ENCODE assay signal across 8 cellular contexts in the genomic region with DNA sequence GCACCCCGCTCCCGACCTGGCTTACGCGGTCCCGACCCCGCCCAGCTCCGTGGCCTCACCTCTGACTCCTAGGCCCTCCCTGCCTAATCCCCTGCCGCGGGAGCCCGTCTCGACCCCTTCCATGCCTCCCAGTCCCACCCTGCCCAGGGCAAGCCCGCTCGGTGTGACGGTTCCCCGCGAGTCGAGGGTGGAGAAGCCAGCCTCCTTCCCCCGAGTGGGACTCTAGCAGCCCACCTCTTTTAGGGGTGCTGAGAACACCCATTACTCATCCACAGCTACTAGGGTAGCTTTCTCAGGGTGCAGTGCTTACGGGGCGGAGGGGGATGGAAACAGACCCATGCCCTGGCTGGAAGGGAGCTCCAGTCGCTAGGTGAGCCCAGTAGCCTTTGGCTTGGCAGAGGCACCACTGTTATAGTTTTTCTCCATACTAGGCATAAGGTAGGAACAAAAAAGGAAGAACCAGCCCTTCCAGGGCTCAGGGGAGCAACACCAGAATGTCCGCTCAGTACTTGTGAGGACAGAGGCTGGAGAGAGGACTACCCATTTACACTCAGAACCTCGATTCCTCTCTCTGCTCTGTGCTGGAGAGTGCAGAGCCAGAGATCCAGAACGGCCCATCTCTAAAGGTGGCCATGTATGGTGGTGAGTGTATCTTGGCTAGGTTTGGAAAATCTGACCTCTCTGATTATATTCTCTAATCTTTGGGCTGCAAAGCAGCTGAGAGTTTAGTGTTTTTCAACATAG. TPM values are rescaled to one million over a fixed set of nuclear protein-coding genes. Genes with fewer than 3 reads are reported as not detected.
A peak's percentile ranks its signal among the peaks of the same experiment; 100 is the strongest.
DNase-seq lines count a peak whose midpoint lies in the region; ATAC-seq and TF ChIP-seq lines count a peak whose summit lies in the region.

No MANE protein-coding gene starts in this region.

- TF ChIP-seq CTCF in AG10803 (conservative IDR thresholded peaks at IDR 0.05; ENCODE audit: low read length) (no peak), HEK293 (tag by site-specific recombination; IDR thresholded peaks at IDR 0.05) (no peak), fibroblast of villous mesenchyme (IDR thresholded peaks at IDR 0.05; ENCODE audit: insufficient read depth, low read depth, low read length) (no peak), neutrophil (IDR thresholded peaks at IDR 0.05) (no peak)

- H3K36me3 ChIP-seq in HEK293 (ENCODE audit: control insufficient read depth in 2 of 2, insufficient read depth in 1 of 2, low read length in 2 of 2), result peaks cover 10 to 44% of the 10 kb centered on the region in 2 experiments
- H3K36me3 ChIP-seq in neutrophil, result peaks cover 30% of the 10 kb centered on the region

- H3K4me1 Mint-ChIP-seq in activated CD8-positive, alpha-beta T cell treated with anti-CD3 and anti-CD28 coated beads, Interleukin-2, amount 10 ng/mL, durations not matched to agents 7 days and 5 days (ENCODE audit: low read depth), result peaks cover 20% of the 10 kb centered on the region

- peak overlapping the region; percentile 89 for H3K4me3 ChIP-seq in AG10803 (ENCODE audit: low read length)
- H3K4me3 ChIP-seq in HEK293 (ENCODE audit: low read depth, low read length), result peak overlapping the region; percentile 82
- peak overlapping the region; percentile 88 for H3K4me3 ChIP-seq in fibroblast of villous mesenchyme (ENCODE audit: low read depth, low read length)
- H3K4me3 ChIP-seq in neutrophil (ENCODE audit: low read depth in 1 of 2, low read length in 1 of 2), result peak overlapping the region; percentile 79 to 92

- H3K27me3 ChIP-seq in neutrophil, result peaks cover 7% of the 10 kb centered on the region

- no peak for ATAC-seq in activated CD8-positive, alpha-beta T cell treated with anti-CD3 and anti-CD28 coated beads, Interleukin-2, amount 10 ng/mL, durations not matched to agents 7 days and 5 days
- ATAC-seq in HG02759 (IDR thresholded peaks at IDR 0.05; ENCODE audit: unreplicated experiment) (no peak), HG02642 (IDR thresholded peaks at IDR 0.05; ENCODE audit: poor library complexity, unreplicated experiment) (no peak)

- CTCF ChIA-PET in HEK293 (lab: Yijun Ruan, JAX), result interaction anchor here (0.7 to 2.0 kb wide), 4 partner anchors 21 to 251 kb away, joined by 3 to 7 read pairs (median 3); no protein-coding TSS in a partner anchor
- CTCF ChIA-PET in activated CD8-positive, alpha-beta T cell treated with anti-CD3 and anti-CD28 coated beads, Interleukin-2, amount 10 ng/mL, durations not matched to agents 7 days and 5 days (lab: Charles Lee), result interaction anchor here (0.6 to 4.8 kb wide), 14 partner anchors 14 to 631 kb away, joined by 3 to 30 read pairs (median 6); a partner anchor contains a TSS

- H3K27ac ChIP-seq in HEK293 (ENCODE audit: extremely low read depth, low read depth, low read length) (peak overlapping the region; percentile 73; the same call in 1 of the 2 replicates), neutrophil (peak overlapping the region; percentile 52)

- H3K36me3 Mint-ChIP-seq in activated CD8-positive, alpha-beta T cell treated with anti-CD3 and anti-CD28 coated beads, Interleukin-2, amount 10 ng/mL, durations not matched to agents 7 days and 5 days (ENCODE audit: low read depth), result peaks cover 28% of the 10 kb centered on the region

- POLR2A ChIA-PET in HEK293 (lab: Yijun Ruan, JAX), result interaction anchor here (0.6 to 3.7 kb wide), 16 partner anchors 8 to 312 kb away, joined by 3 to 61 read pairs (median 7); a partner anchor contains a TSS
- POLR2A ChIA-PET in activated CD8-positive, alpha-beta T cell treated with anti-CD3 and anti-CD28 coated beads, Interleukin-2, amount 10 ng/mL, durations not matched to agents 7 days and 5 days (lab: Charles Lee), result interaction anchor here (0.6 to 9.3 kb wide), 11 partner anchors 9 to 266 kb away, joined by 3 to 128 read pairs (median 7); a partner anchor contains a TSS

- H3K4me1 ChIP-seq in HEK293 (ENCODE audit: control insufficient read depth, insufficient read depth, low read length) (peaks cover 4% of the 10 kb centered on the region), neutrophil (ENCODE audit: control insufficient read depth in 1 of 2, insufficient read depth in 1 of 2, low read depth in 1 of 2, low read length in 1 of 2) (peaks cover 21 to 26% of the 10 kb centered on the region in 2 experiments)

- H3K9me3 Mint-ChIP-seq in activated CD8-positive, alpha-beta T cell treated with anti-CD3 and anti-CD28 coated beads, Interleukin-2, amount 10 ng/mL, durations not matched to agents 7 days and 5 days (ENCODE audit: insufficient read depth), result no peaks in the 10 kb centered on the region

- no peaks in the 10 kb centered on the region for H3K9me3 ChIP-seq in HEK293 (ENCODE audit: control insufficient read depth, insufficient read depth, low read depth, low read length)
- no peaks in the 10 kb centered on the region for H3K9me3 ChIP-seq in neutrophil

- H3K4me3 Mint-ChIP-seq in activated CD8-positive, alpha-beta T cell treated with anti-CD3 and anti-CD28 coated beads, Interleukin-2, amount 10 ng/mL, durations not matched to agents 7 days and 5 days, result peak overlapping the region; percentile 81

- peaks cover 5% of the 10 kb centered on the region for H3K27me3 Mint-ChIP-seq in activated CD8-positive, alpha-beta T cell treated with anti-CD3 and anti-CD28 coated beads, Interleukin-2, amount 10 ng/mL, durations not matched to agents 7 days and 5 days (ENCODE audit: low read depth)

- peak overlapping the region; percentile 84 for H3K27ac Mint-ChIP-seq in activated CD8-positive, alpha-beta T cell treated with anti-CD3 and anti-CD28 coated beads, Interleukin-2, amount 10 ng/mL, durations not matched to agents 7 days and 5 days

- DNase-seq in AG10803 (ENCODE audit: low read depth) (no peak), fibroblast of villous mesenchyme (ENCODE audit: low read depth) (no peak), SKM-1 (lab: John Stamatoyannopoulos, UW; ENCODE audit: unreplicated experiment) (no peak)
- DNase-seq in activated CD8-positive, alpha-beta T cell treated with anti-CD3 and anti-CD28 coated beads, Interleukin-2, amount 10 ng/mL, durations not matched to agents 7 days and 5 days, result peak; percentile 49

TF ChIP-seq in HEK293, 187 proteins besides CTCF, POLR2A, EP300 and RAD21:
- TF ChIP-seq ZNF600 (tag by site-specific recombination; IDR thresholded peaks at IDR 0.05) (peak; percentile 85), ZNF837 (tag by site-specific recombination; IDR thresholded peaks at IDR 0.05) (no peak), ZNF433 (tag by site-specific recombination; IDR thresholded peaks at IDR 0.05; ENCODE audit: low read depth) (no peak), ZNF24 (tag by site-specific recombination; IDR thresholded peaks at IDR 0.05) (no peak), ZBTB48 (tag by site-specific recombination; IDR thresholded peaks at IDR 0.05) (no peak), SALL2 (tag by site-specific recombination; IDR thresholded peaks at IDR 0.05; ENCODE audit: borderline replicate concordance) (no peak), ZBTB17 (tag by site-specific recombination; IDR thresholded peaks at IDR 0.05) (peak; percentile 97)
- TF ChIP-seq, protein P1, sequence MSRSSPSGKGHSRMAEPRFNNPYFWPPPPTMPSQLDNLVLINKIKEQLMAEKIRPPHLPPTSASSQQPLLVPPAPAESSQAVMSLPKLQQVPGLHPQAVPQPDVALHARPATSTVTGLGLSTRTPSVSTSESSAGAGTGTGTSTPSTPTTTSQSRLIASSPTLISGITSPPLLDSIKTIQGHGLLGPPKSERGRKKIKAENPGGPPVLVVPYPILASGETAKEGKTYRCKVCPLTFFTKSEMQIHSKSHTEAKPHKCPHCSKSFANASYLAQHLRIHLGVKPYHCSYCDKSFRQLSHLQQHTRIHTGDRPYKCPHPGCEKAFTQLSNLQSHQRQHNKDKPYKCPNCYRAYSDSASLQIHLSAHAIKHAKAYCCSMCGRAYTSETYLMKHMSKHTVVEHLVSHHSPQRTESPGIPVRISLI (tag by site-specific recombination; IDR thresholded peaks at IDR 0.05), result no peak

RNA-seq across cellular contexts. Expression of a gene that starts 0.6 kb away (rescaled TPM):
- 10 to 100 TPM; 13.9 to 14.8 TPM for total RNA-seq in activated CD8-positive, alpha-beta T cell treated with anti-CD3 and anti-CD28 coated beads, Interleukin-2, amount 10 ng/mL, durations not matched to agents 7 days and 5 days
- 27.7 and 35.0 TPM in 2 replicates for total RNA-seq in fibroblast of villous mesenchyme

RNA-seq across cellular contexts. Expression of a gene that starts 19.3 kb away (rescaled TPM):
- total RNA-seq in activated CD8-positive, alpha-beta T cell treated with anti-CD3 and anti-CD28 coated beads, Interleukin-2, amount 10 ng/mL, durations not matched to agents 7 days and 5 days, result 10 to 100 TPM; 73.7 to 75.6 TPM
- 57.7 and 70.4 TPM in 2 replicates for total RNA-seq in fibroblast of villous mesenchyme

RNA-seq across cellular contexts. Expression of a gene that starts 19.4 kb away (rescaled TPM):
- 100 to 1,000 TPM; 334 to 346 TPM for total RNA-seq in activated CD8-positive, alpha-beta T cell treated with anti-CD3 and anti-CD28 coated beads, Interleukin-2, amount 10 ng/mL, durations not matched to agents 7 days and 5 days
- total RNA-seq in fibroblast of villous mesenchyme, result 239 and 282 TPM in 2 replicates

RNA-seq across cellular contexts. Expression of a gene that starts 26.3 kb away (rescaled TPM):
- total RNA-seq in activated CD8-positive, alpha-beta T cell treated with anti-CD3 and anti-CD28 coated beads, Interleukin-2, amount 10 ng/mL, durations not matched to agents 7 days and 5 days, result 1 to 10 TPM; 1.1 to 1.4 TPM
- 144 and 160 TPM in 2 replicates for total RNA-seq in fibroblast of villous mesenchyme

RNA-seq across cellular contexts. Expression of a gene that starts 34.5 kb away (rescaled TPM):
- 10 to 100 TPM; 12.1 to 12.4 TPM for total RNA-seq in activated CD8-positive, alpha-beta T cell treated with anti-CD3 and anti-CD28 coated beads, Interleukin-2, amount 10 ng/mL, durations not matched to agents 7 days and 5 days
- 0.97 and 1.3 TPM in 2 replicates for total RNA-seq in fibroblast of villous mesenchyme
